ENCODE assay signal across 8 cellular contexts in genomic region chr11:102109896-102110760, GRCh38. TPM values are rescaled to one million over a fixed set of nuclear protein-coding genes. Genes with fewer than 3 reads are reported as not detected.
A peak's percentile ranks its signal among the peaks of the same experiment; 100 is the strongest.
DNase-seq lines count a peak whose midpoint lies in the region; ATAC-seq, FAIRE-seq and TF ChIP-seq lines count a peak whose summit lies in the region.

Gene YAP1 (plus strand): TSS chr11:102110447. CDS start chr11:102110849, 402 bp downstream.

- no peak for FAIRE-seq in frontal cortex (lab: Jason Lieb, UNC)

- H3K27ac ChIP-seq in AG04450 (ENCODE audit: low read depth, low read length) (peak within 1 kb of the TSS; percentile 96), RWPE2 (ENCODE audit: poor library complexity, severe bottlenecking) (peak within 1 kb of the TSS; percentile 98)

- no peak for DNase-seq in AG04450 (ENCODE audit: low read depth, low spot score)
- peak; percentile 84 for DNase-seq in RWPE2 (ENCODE audit: low spot score)
- DNase-seq in activated naive CD4-positive, alpha-beta T cell treated with Interleukin-2 at 50 U/mL for 16 hours = peak; percentile 69
- DNase-seq in frontal cortex (ENCODE audit: low spot score in 2 of 2) = peak; percentile 68 to 72
- DNase-seq in stromal cell of bone marrow (ENCODE audit: low read depth) = peak; percentile 93

- peaks cover 2% of the 10 kb centered on the region; the same call in 1 of the 2 replicates for H3K9me3 ChIP-seq in AG04450 (ENCODE audit: control insufficient read depth, insufficient read depth, low read length)
- no peaks in the 10 kb centered on the region for H3K9me3 ChIP-seq in RWPE2 (ENCODE audit: severe bottlenecking)
- H3K9me3 ChIP-seq in neuron (ENCODE audit: low read length) = no peaks in the 10 kb centered on the region

- peak; percentile 90 for ATAC-seq in GM19023 (IDR thresholded peaks at IDR 0.05; ENCODE audit: unreplicated experiment)
- peak; percentile 80 for ATAC-seq in HG03196 (IDR thresholded peaks at IDR 0.05; ENCODE audit: unreplicated experiment)
- ATAC-seq in RWPE2 (ENCODE audit: low read depth) = peak; percentile 69

- H3K4me1 ChIP-seq in RWPE2 (ENCODE audit: insufficient read depth, poor library complexity, severe bottlenecking) = peaks cover 27% of the 10 kb centered on the region
- H3K4me1 ChIP-seq in neuron (ENCODE audit: insufficient read depth, low read length) = peaks cover 30% of the 10 kb centered on the region

- POLR2A ChIA-PET in AG04450 (lab: Yijun Ruan, JAX) = interaction anchor here (0.8 kb wide), 1 partner anchor 28 kb away, joined by 3 read pairs; no protein-coding TSS in a partner anchor

- no peaks in the 10 kb centered on the region for H3K27me3 ChIP-seq in AG04450 (ENCODE audit: control insufficient read depth, insufficient read depth, low read length)
- H3K27me3 ChIP-seq in RWPE2 (ENCODE audit: insufficient read depth, poor library complexity, severe bottlenecking) = no peaks in the 10 kb centered on the region
- no peaks in the 10 kb centered on the region for H3K27me3 ChIP-seq in neuron (ENCODE audit: insufficient read depth, low read length)

- H2AFZ ChIP-seq in neuron (ENCODE audit: low read depth, low read length) = peak within 1 kb of the TSS; percentile 94

- H3K36me3 ChIP-seq in RWPE2 (ENCODE audit: low read depth) = peaks cover 19% of the 10 kb centered on the region
- H3K36me3 ChIP-seq in neuron (ENCODE audit: insufficient read depth, low read length) = peaks cover 8% of the 10 kb centered on the region

- CTCF ChIA-PET in AG04450 (lab: Charles Lee) = interaction anchor here (0.6 kb wide), 1 partner anchor 225 kb away, joined by 4 read pairs; no protein-coding TSS in a partner anchor

- TF ChIP-seq CTCF in AG04450 (IDR thresholded peaks at IDR 0.05; ENCODE audit: low read depth, low read length) (no peak), RWPE2 (IDR thresholded peaks at IDR 0.05; ENCODE audit: poor library complexity, severe bottlenecking) (no peak)

- peak within 1 kb of the TSS; percentile 90 for H3K4me3 ChIP-seq in AG04450 (ENCODE audit: low read depth, low read length)
- peak within 1 kb of the TSS; percentile 89 for H3K4me3 ChIP-seq in RWPE2 (ENCODE audit: severe bottlenecking)
- H3K4me3 ChIP-seq in neuron (ENCODE audit: low read length) = peak within 1 kb of the TSS; percentile 97

RNA-seq across cellular contexts. Expression of gene YAP1, which starts in this region (rescaled TPM):
- polyA plus RNA-seq in AG04450 (2011; rRNA removed) = 117 and 144 TPM in 2 replicates
- 341 and 355 TPM in 2 replicates for polyA minus RNA-seq in AG04450 (2011; rRNA and poly(A)+ RNA removed)
- 11.0 TPM for total RNA-seq in frontal cortex
